ENCODE assay signal across 13 cellular contexts in genomic region chr15:48324949-48325348, GRCh38.
"Had no signal": no experiment of that assay in that cellular context is flagged by ENCODE, and none has a peak within 500 bp of the region (broad histone marks: within the 10 kb centered on the region; RNA-seq: fewer than 3 reads in every experiment).

No MANE protein-coding gene starts in this region.

- H3K9me3 ChIP-seq: pancreas, stomach, thoracic aorta, uterus had no signal

- DNase-seq: activated CD4-positive, alpha-beta T cell treated with anti-CD3 and anti-CD28 coated beads for 48 hours; activated naive CD4-positive, alpha-beta T cell treated with anti-CD3 and anti-CD28 coated beads, Interleukin-2, amount 10 ng/mL, durations not matched to agents 7 days and 5 days; hypothalamus; kidney glomerular epithelial cell; pancreas; stimulated activated CD4-positive, alpha-beta T cell treated with anti-CD3 and anti-CD28 coated beads, Interleukin-4, amount 100 ng/mL, for 1 hour; stomach; uterus; WERI-Rb-1 had no signal

- H3K4me3 ChIP-seq: cardiac muscle cell, neural progenitor cell, pancreas, stomach, thoracic aorta, uterus had no signal

- H3K36me3 ChIP-seq: cardiac muscle cell, neural progenitor cell, pancreas, stomach, thoracic aorta, uterus, WERI-Rb-1 had no signal

- ATAC-seq: esophagus mucosa had no signal

- H3K27ac ChIP-seq: cardiac muscle cell, neural progenitor cell, pancreas, stomach, thoracic aorta, uterus, WERI-Rb-1 had no signal

- H3K27me3 ChIP-seq: cardiac muscle cell, neural progenitor cell, pancreas, stomach, uterus had no signal
